ENCODE assay signal across 12 cellular contexts in the genomic region with DNA sequence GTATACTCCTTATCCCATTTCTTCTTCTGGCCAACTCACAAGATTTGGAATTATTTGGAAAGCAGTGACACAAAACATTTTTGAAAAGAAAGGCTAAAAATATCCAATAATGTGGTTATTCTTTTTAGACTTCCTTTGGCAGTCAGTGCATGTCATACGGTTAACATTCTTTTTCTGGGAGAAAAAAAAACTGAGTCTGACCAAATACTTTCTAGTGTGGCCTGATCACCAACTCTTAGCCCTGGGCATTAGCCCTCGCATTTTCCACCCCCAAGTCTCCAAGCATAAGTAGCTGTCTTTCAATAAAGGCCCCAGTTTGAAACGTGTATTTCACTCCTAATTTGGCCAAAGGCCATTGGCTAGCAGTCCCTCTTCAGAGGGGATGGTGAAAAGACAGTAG. TPM values are rescaled to one million over a fixed set of nuclear protein-coding genes. Genes with fewer than 3 reads are reported as not detected.
A peak's percentile ranks its signal among the peaks of the same experiment; 100 is the strongest.
DNase-seq lines count a peak whose midpoint lies in the region; ATAC-seq and TF ChIP-seq lines count a peak whose summit lies in the region.
"Had no signal": no experiment of that assay in that cellular context is flagged by ENCODE, and none has a peak within 500 bp of the region (broad histone marks: within the 10 kb centered on the region; RNA-seq: fewer than 3 reads in every experiment).

No MANE protein-coding gene starts in this region.

- CTCF ChIA-PET in Calu3 (lab: Charles Lee) = interaction anchor here (0.5 to 2.0 kb wide), 3 partner anchors 9 to 1589 kb away, joined by 4 to 8 read pairs (median 5); no protein-coding TSS in a partner anchor

- H3K9me3 Mint-ChIP-seq in Calu3 (ENCODE audit: low read depth, unreplicated experiment) = no peaks in the 10 kb centered on the region
- H3K9me3 Mint-ChIP-seq in stimulated activated effector memory CD8-positive, alpha-beta T cell treated with anti-CD3 and anti-CD28 coated beads, Interleukin-12 subunit alpha, Interleukin-12 subunit beta, amount 100 ng/mL, for 72 hours = no peaks in the 10 kb centered on the region

- no peaks in the 10 kb centered on the region for H3K9me3 ChIP-seq in T-helper 17 cell (ENCODE audit: control insufficient read depth, low read length, poor library complexity, severe bottlenecking)
- H3K9me3 ChIP-seq: pancreas had no signal

- BruUV-seq in Calu3 (replicated peaks; lab: Mats Ljungman, UMichigan) = no TSS peak

- H3K36me3 Mint-ChIP-seq in Calu3 (ENCODE audit: insufficient read depth, unreplicated experiment) = peaks cover 85% of the 10 kb centered on the region
- H3K36me3 Mint-ChIP-seq in T-helper 17 cell (ENCODE audit: low read depth) = peaks cover 2% of the 10 kb centered on the region
- peaks cover 37% of the 10 kb centered on the region for H3K36me3 Mint-ChIP-seq in stimulated activated effector memory CD8-positive, alpha-beta T cell treated with anti-CD3 and anti-CD28 coated beads, Interleukin-12 subunit alpha, Interleukin-12 subunit beta, amount 100 ng/mL, for 72 hours

- H3K27me3 Mint-ChIP-seq in Calu3 (ENCODE audit: unreplicated experiment) (no peaks in the 10 kb centered on the region), T-helper 17 cell (no peaks in the 10 kb centered on the region)

- ATAC-seq in T-helper 17 cell = no peak
- ATAC-seq in stimulated activated effector memory CD8-positive, alpha-beta T cell treated with anti-CD3 and anti-CD28 coated beads, Interleukin-12 subunit alpha, Interleukin-12 subunit beta, amount 100 ng/mL, for 72 hours = no peak
- ATAC-seq in GM21737 (IDR thresholded peaks at IDR 0.05; ENCODE audit: unreplicated experiment) = no peak
- ATAC-seq: pancreas had no signal

- no peak overlapping the region for H3K4me3 ChIP-seq in fibroblast of the aortic adventitia (ENCODE audit: low read depth, low read length)
- H3K4me3 ChIP-seq: pancreas had no signal

- DNase-seq in Calu3 (no peak), T-helper 17 cell (no peak), fibroblast of the aortic adventitia (ENCODE audit: low read depth) (peak; percentile 82), occipital lobe (lab: John Stamatoyannopoulos, UW) (no peak), T-helper 2 cell (no peak), cortex of kidney (lab: John Stamatoyannopoulos, UW) (no peak)
- no peak for DNase-seq in stimulated activated effector memory CD8-positive, alpha-beta T cell treated with anti-CD3 and anti-CD28 coated beads, Interleukin-12 subunit alpha, Interleukin-12 subunit beta, amount 100 ng/mL, for 72 hours (ENCODE audit: low spot score in 2 of 2)
- DNase-seq: activated effector memory CD4-positive, alpha-beta T cell treated with anti-CD3 and anti-CD28 coated beads, Interleukin-2, amount 50 U/mL, for 16 hours; NCI-H524 treated with DMSO at 0.1 percent for 48 hours; pancreas; T-helper 9 cell had no signal

- H3K4me1 Mint-ChIP-seq in Calu3 (ENCODE audit: low read depth, unreplicated experiment) = peaks cover 45% of the 10 kb centered on the region
- peaks cover 48% of the 10 kb centered on the region for H3K4me1 Mint-ChIP-seq in T-helper 17 cell
- H3K4me1 Mint-ChIP-seq in stimulated activated effector memory CD8-positive, alpha-beta T cell treated with anti-CD3 and anti-CD28 coated beads, Interleukin-12 subunit alpha, Interleukin-12 subunit beta, amount 100 ng/mL, for 72 hours = peaks cover 36% of the 10 kb centered on the region

- intact Hi-C loops in Calu3 (cut with micrococcal nuclease; ENCODE audit: unreplicated experiment) = no loop called here

- TF ChIP-seq CTCF in Calu3 (IDR thresholded peaks at IDR 0.05; ENCODE audit: unreplicated experiment) (no peak), fibroblast of the aortic adventitia (IDR thresholded peaks at IDR 0.05; ENCODE audit: insufficient read depth, low read length) (no peak)

- H3K4me3 Mint-ChIP-seq in Calu3 (ENCODE audit: low read depth, unreplicated experiment) (peak overlapping the region; percentile 19), T-helper 17 cell (peak overlapping the region; percentile 2)
- no peak overlapping the region for H3K4me3 Mint-ChIP-seq in stimulated activated effector memory CD8-positive, alpha-beta T cell treated with anti-CD3 and anti-CD28 coated beads, Interleukin-12 subunit alpha, Interleukin-12 subunit beta, amount 100 ng/mL, for 72 hours

- H3K27ac Mint-ChIP-seq in Calu3 (ENCODE audit: unreplicated experiment) (peak overlapping the region; percentile 52), T-helper 17 cell (peak overlapping the region; percentile 85)
- H3K27ac Mint-ChIP-seq in stimulated activated effector memory CD8-positive, alpha-beta T cell treated with anti-CD3 and anti-CD28 coated beads, Interleukin-12 subunit alpha, Interleukin-12 subunit beta, amount 100 ng/mL, for 72 hours = peak overlapping the region; percentile 76

RNA-seq across cellular contexts. Expression of a gene that starts 5.9 kb away (rescaled TPM):
- 162 and 179 TPM in 2 replicates for total RNA-seq in Calu3 (2022)
- 100 to 1,000 TPM; 114 to 116 TPM for total RNA-seq in T-helper 17 cell
- 7.7 and 13.6 TPM in 2 replicates for total RNA-seq in fibroblast of the aortic adventitia (ENCODE audit: low replicate concordance)
- 6.1 TPM for total RNA-seq in occipital lobe
